Comparison of ENCODE assay signal across 16 cellular contexts in the genomic region with DNA sequence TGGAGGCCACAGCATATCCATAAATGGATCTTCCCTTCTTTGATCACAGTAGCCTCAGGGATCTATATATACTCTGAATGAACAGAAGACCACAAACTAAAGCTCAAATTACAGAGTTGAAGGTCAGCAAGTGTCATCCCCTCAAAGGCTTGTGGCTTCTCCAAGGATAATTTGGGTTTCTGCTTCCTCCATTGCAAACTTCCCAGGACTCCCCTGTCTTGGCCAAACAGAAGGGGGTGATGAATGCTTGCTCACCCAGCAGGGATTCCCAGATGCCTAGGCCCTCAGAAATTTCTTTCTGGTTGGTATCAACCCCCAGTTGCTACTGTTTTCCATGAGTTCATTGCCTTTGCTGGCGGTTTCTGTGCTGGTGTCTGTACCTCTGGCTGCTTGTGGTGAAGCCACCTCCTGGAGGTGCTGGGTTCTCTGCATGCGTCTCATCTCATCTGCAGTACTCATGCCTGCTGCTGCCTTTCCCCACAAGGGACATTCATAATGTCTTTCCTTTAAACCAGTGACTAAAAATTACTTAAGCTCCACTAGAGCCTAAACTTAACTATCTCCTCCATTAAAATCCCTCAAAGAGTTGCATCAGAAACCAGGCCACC. TPM values are rescaled to one million over a fixed set of nuclear protein-coding genes. Genes with fewer than 3 reads are reported as not detected.
DNase-seq lines count a peak whose midpoint lies in the region; ATAC-seq and TF ChIP-seq lines count a peak whose summit lies in the region.
"Had no signal": no experiment of that assay in that cellular context is flagged by ENCODE, and none has a peak within 500 bp of the region (broad histone marks: within the 10 kb centered on the region; RNA-seq: fewer than 3 reads in every experiment).

No MANE protein-coding gene starts in this region.

- no peaks in the 10 kb centered on the region for H3K27me3 ChIP-seq in trophoblast cell (ENCODE audit: insufficient read depth, low read length)

- no peaks in the 10 kb centered on the region for H3K4me1 ChIP-seq in trophoblast cell (ENCODE audit: control insufficient read depth in 1 of 2, insufficient read depth in 2 of 2, low read length in 2 of 2)
- H3K4me1 ChIP-seq: Caco-2 had no signal

- H3K79me1 ChIP-seq in trophoblast cell (ENCODE audit: low read length) = no peaks in the 10 kb centered on the region

- no peak overlapping the region for H3K23ac ChIP-seq in trophoblast cell (ENCODE audit: low read length)

- in situ Hi-C loops in astrocyte of the spinal cord (cut with HindIII; ENCODE audit: low sequenced_read_pairs) = no loop called here

- H2BK12ac ChIP-seq in trophoblast cell (ENCODE audit: low read length) = no peak overlapping the region

- no peaks in the 10 kb centered on the region for H3K9me3 ChIP-seq in trophoblast cell (ENCODE audit: insufficient read depth, low read depth, low read length)
- H3K9me3 ChIP-seq: Caco-2 had no signal

- no peak overlapping the region for H3K18ac ChIP-seq in trophoblast cell (ENCODE audit: low read length)

- TF ChIP-seq CTCF in astrocyte of the spinal cord (IDR thresholded peaks at IDR 0.05; ENCODE audit: low read depth, low read length) = no peak

- no peak overlapping the region for H4K12ac ChIP-seq in trophoblast cell (ENCODE audit: low read depth, low read length)

- H2AK5ac ChIP-seq in trophoblast cell (ENCODE audit: low read length) = no peak overlapping the region

- ATAC-seq in HG02981 (IDR thresholded peaks at IDR 0.05; ENCODE audit: unreplicated experiment) = no peak
- ATAC-seq: HepG2 had no signal

- no peaks in the 10 kb centered on the region for H3K79me2 ChIP-seq in trophoblast cell (ENCODE audit: control insufficient read depth, insufficient read depth, low read length, poor library complexity)

- no CpG with 5 or more reads among the region's 2 CpGs for WGBS in trophoblast cell (ENCODE audit: extremely low coverage, insufficient coverage, insufficient read length)

- H3K4ac ChIP-seq in trophoblast cell (ENCODE audit: low read depth, low read length) = no peak overlapping the region

- no peak overlapping the region for H2AFZ ChIP-seq in trophoblast cell (ENCODE audit: insufficient read depth, low read length, poor library complexity)

- no peak overlapping the region for H4K8ac ChIP-seq in trophoblast cell (ENCODE audit: low read depth, low read length)

- peak overlapping the region; percentile 33 for H4K91ac ChIP-seq in trophoblast cell (ENCODE audit: low read depth, low read length)

- DNase-seq in HCEC 1CT (peak; percentile 12), RPMI7951 (ENCODE audit: low read depth) (peak; percentile 71), astrocyte of the spinal cord (ENCODE audit: low read depth, low spot score) (peak; percentile 45), trophoblast cell (no peak), retina (no peak), NCI-H1436 (lab: John Stamatoyannopoulos, UW) (no peak), iPS-NIHi11 (ENCODE audit: low spot score) (no peak)
- DNase-seq: Caco-2; CD8-positive, alpha-beta memory T cell; DND-41; GDM1 had no signal

- H2BK5ac ChIP-seq in trophoblast cell (ENCODE audit: low read depth, low read length, poor library complexity) = no peak overlapping the region

- no peak overlapping the region for H3K4me2 ChIP-seq in trophoblast cell (ENCODE audit: low read length)

- no peak overlapping the region for H3K14ac ChIP-seq in trophoblast cell (ENCODE audit: low read length)

- H2BK120ac ChIP-seq in trophoblast cell (ENCODE audit: insufficient read depth, low read length, poor library complexity) = no peak overlapping the region

- no peaks in the 10 kb centered on the region for H3K36me3 ChIP-seq in trophoblast cell (ENCODE audit: control insufficient read depth in 1 of 2, insufficient read depth in 2 of 2, low read length in 2 of 2)

- H3K27ac ChIP-seq in trophoblast cell (ENCODE audit: low read depth, low read length) = no peak overlapping the region
- H3K27ac ChIP-seq: 22Rv1 had no signal

- H3K9ac ChIP-seq in trophoblast cell (ENCODE audit: low read length) = no peak overlapping the region

- H3K4me3 ChIP-seq in astrocyte of the spinal cord (ENCODE audit: low read depth, low read length) (no peak overlapping the region), trophoblast cell (ENCODE audit: low read depth, low read length) (no peak overlapping the region)

RNA-seq across cellular contexts. Expression of gene ENTPD3, which starts 17.7 kb away (rescaled TPM):
- total RNA-seq in RPMI7951 (2014; rRNA removed; shearing (Covaris generic)) = not detected in 2 replicates
- 0.26 and 0.30 TPM in 2 replicates for polyA plus RNA-seq in trophoblast cell (2013)
- total RNA-seq: Caco-2; CD8-positive, alpha-beta memory T cell; H4; HepG2 had no signal
- polyA plus RNA-seq: BJ; CD8-positive, alpha-beta memory T cell had no signal

RNA-seq across cellular contexts. Expression of gene RPL14, which starts 52.4 kb away (rescaled TPM):
- 458 and 469 TPM in 2 replicates for total RNA-seq in RPMI7951 (2014; rRNA removed; shearing (Covaris generic))
- polyA plus RNA-seq in trophoblast cell (2013) = 1,140 and 1,225 TPM in 2 replicates

Comparison
In these comparisons a context has a peak if more than half of its experiments do, and no peak if none do; other contexts are left out.
1. DNase-seq: peak in HCEC 1CT (single experiment), RPMI7951 (single experiment) and astrocyte of the spinal cord (single experiment); none in trophoblast cell (0 of 2), retina (single experiment), NCI-H1436 (single experiment) and iPS-NIHi11 (single experiment).